ENCODE assay signal across 1 cellular context in the genomic region with DNA sequence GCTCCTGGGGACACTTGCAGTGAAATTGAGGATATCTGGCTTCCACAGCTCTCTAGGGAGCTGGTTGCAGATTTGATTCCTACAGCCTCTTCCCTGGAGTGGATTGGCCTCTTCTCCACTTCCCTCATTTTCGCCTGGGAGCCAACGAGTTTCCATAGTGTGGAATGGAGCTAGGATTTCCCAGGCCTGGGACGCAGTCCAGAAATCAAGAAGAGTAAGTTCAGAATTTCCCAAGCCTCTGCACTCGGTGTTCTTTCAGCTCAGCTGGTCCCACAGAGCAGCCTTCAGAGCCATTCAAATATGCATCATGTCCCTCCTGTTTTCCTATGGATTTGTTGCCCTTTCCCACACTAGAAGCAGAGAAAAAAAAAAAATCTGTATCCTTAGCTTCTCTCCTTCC.
TF ChIP-seq lines count a peak whose summit lies in the region.

No MANE protein-coding gene starts in this region.

TF ChIP-seq in HepG2, 621 proteins besides CTCF, POLR2A, EP300 and RAD21 (continued from another document):
- TF ChIP-seq, protein P1, sequence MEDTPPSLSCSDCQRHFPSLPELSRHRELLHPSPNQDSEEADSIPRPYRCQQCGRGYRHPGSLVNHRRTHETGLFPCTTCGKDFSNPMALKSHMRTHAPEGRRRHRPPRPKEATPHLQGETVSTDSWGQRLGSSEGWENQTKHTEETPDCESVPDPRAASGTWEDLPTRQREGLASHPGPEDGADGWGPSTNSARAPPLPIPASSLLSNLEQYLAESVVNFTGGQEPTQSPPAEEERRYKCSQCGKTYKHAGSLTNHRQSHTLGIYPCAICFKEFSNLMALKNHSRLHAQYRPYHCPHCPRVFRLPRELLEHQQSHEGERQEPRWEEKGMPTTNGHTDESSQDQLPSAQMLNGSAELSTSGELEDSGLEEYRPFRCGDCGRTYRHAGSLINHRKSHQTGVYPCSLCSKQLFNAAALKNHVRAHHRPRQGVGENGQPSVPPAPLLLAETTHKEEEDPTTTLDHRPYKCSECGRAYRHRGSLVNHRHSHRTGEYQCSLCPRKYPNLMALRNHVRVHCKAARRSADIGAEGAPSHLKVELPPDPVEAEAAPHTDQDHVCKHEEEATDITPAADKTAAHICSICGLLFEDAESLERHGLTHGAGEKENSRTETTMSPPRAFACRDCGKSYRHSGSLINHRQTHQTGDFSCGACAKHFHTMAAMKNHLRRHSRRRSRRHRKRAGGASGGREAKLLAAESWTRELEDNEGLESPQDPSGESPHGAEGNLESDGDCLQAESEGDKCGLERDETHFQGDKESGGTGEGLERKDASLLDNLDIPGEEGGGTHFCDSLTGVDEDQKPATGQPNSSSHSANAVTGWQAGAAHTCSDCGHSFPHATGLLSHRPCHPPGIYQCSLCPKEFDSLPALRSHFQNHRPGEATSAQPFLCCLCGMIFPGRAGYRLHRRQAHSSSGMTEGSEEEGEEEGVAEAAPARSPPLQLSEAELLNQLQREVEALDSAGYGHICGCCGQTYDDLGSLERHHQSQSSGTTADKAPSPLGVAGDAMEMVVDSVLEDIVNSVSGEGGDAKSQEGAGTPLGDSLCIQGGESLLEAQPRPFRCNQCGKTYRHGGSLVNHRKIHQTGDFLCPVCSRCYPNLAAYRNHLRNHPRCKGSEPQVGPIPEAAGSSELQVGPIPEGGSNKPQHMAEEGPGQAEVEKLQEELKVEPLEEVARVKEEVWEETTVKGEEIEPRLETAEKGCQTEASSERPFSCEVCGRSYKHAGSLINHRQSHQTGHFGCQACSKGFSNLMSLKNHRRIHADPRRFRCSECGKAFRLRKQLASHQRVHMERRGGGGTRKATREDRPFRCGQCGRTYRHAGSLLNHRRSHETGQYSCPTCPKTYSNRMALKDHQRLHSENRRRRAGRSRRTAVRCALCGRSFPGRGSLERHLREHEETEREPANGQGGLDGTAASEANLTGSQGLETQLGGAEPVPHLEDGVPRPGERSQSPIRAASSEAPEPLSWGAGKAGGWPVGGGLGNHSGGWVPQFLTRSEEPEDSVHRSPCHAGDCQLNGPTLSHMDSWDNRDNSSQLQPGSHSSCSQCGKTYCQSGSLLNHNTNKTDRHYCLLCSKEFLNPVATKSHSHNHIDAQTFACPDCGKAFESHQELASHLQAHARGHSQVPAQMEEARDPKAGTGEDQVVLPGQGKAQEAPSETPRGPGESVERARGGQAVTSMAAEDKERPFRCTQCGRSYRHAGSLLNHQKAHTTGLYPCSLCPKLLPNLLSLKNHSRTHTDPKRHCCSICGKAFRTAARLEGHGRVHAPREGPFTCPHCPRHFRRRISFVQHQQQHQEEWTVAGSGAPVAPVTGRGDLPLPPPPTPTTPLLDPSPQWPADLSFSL (CRISPR knock-in tag; IDR thresholded peaks at IDR 0.05) = no peak
- TF ChIP-seq ELF3 (CRISPR knock-in tag; IDR thresholded peaks at IDR 0.05) = no peak
TF ChIP-seq in HepG2: peak in this region for 0.
